Comparison of ENCODE assay signal across 8 cellular contexts in genomic region chr11:17277024-17277584, GRCh38. TPM values are rescaled to one million over a fixed set of nuclear protein-coding genes. Genes with fewer than 3 reads are reported as not detected.
DNase-seq lines count a peak whose midpoint lies in the region; ATAC-seq, FAIRE-seq and TF ChIP-seq lines count a peak whose summit lies in the region.

No MANE protein-coding gene starts in this region.

- H3K9me3 ChIP-seq in lower lobe of right lung (no peaks in the 10 kb centered on the region), testis (no peaks in the 10 kb centered on the region)

- WGBS in testis, 2 donors = 0 to 1% methylated on average over 7 to 17 of the region's 17 CpGs

- no peak for TF ChIP-seq POLR2A in testis (IDR thresholded peaks at IDR 0.05)

- peaks cover 18% of the 10 kb centered on the region for H3K4me1 ChIP-seq in lower lobe of right lung
- H3K4me1 ChIP-seq in testis = no peaks in the 10 kb centered on the region

- DNase-seq in SHP77 (lab: John Stamatoyannopoulos, UW) (peak; percentile 1 to 25), SHP77 treated with DMSO at 0.1 percent for 48 hours (lab: John Stamatoyannopoulos, UW) (no peak), HTR-8/SVneo (ENCODE audit: insufficient read length, low spot score) (peak; percentile 32), RPMI7951 (ENCODE audit: low read depth) (peak; percentile 49), dermis blood vessel endothelial cell (peak; percentile 39), lower lobe of right lung (no peak), testis (no peak)

- H3K27me3 ChIP-seq in lower lobe of right lung (ENCODE audit: low read depth) (no peaks in the 10 kb centered on the region), testis (no peaks in the 10 kb centered on the region)

- H3K27ac ChIP-seq in lower lobe of right lung (peak overlapping the region; percentile 90), testis (peak overlapping the region; percentile 87 to 93)

- FAIRE-seq in HTR-8/SVneo (lab: Jason Lieb, UNC) = no peak

- peak overlapping the region; percentile 97 for H3K4me3 ChIP-seq in lower lobe of right lung
- H3K4me3 ChIP-seq in testis = peak overlapping the region; percentile 79 to 84

- H3K36me3 ChIP-seq in lower lobe of right lung = no peaks in the 10 kb centered on the region
- no peaks in the 10 kb centered on the region for H3K36me3 ChIP-seq in testis (ENCODE audit: low read depth, missing control alignments)

- TF ChIP-seq CTCF in lower lobe of right lung (IDR thresholded peaks at IDR 0.05) = no peak
- TF ChIP-seq CTCF in testis (IDR thresholded peaks at IDR 0.05) = no peak

- ATAC-seq in GM21515 (IDR thresholded peaks at IDR 0.05; ENCODE audit: unreplicated experiment) (peak; percentile 17), lower lobe of right lung (peak; percentile 9 to 45)

- intact Hi-C loops in lower lobe of right lung (cut with DNase I) (no loop called here), testis (cut with DNase I; ENCODE audit: low total_unique reads) (loop anchor here (10.0 kb wide), 1 partner anchor 52 kb away; no protein-coding TSS in a partner anchor)

RNA-seq across cellular contexts. Expression of gene NUCB2, which starts 0.6 kb away (rescaled TPM):
- total RNA-seq in RPMI7951 (2014; rRNA removed; shearing (Covaris generic)) = 64.3 and 84.9 TPM in 2 replicates
- 57.2 and 77.1 TPM in 2 replicates for total RNA-seq in dermis blood vessel endothelial cell
- total RNA-seq in lower lobe of right lung = 82.7 TPM
- total RNA-seq in testis = 100 to 1,000 TPM; 138 to 186 TPM
- 86.1 TPM for polyA plus RNA-seq in testis (ENCODE audit: insufficient read depth, low read depth, low replicate concordance)

Comparison
In these comparisons a context has a peak if more than half of its experiments do, and no peak if none do; other contexts are left out.
1. DNase-seq: peak in SHP77 (2 of 2), HTR-8/SVneo (single experiment), RPMI7951 (single experiment) and dermis blood vessel endothelial cell (single experiment); none in SHP77 treated with DMSO at 0.1 percent for 48 hours (single experiment), lower lobe of right lung (single experiment) and testis (single experiment).